In genomic region chr16:2427526-2427925, GRCh38 we compare ENCODE assay signal across 15 cellular contexts. TPM values are rescaled to one million over a fixed set of nuclear protein-coding genes. Genes with fewer than 3 reads are reported as not detected.
DNase-seq lines count a peak whose midpoint lies in the region; ATAC-seq, FAIRE-seq and TF ChIP-seq lines count a peak whose summit lies in the region.
"Had no signal": no experiment of that assay in that cellular context is flagged by ENCODE, and none has a peak within 500 bp of the region (broad histone marks: within the 10 kb centered on the region; RNA-seq: fewer than 3 reads in every experiment).

No MANE protein-coding gene starts in this region.

- intact Hi-C loops in activated CD4-positive, alpha-beta T cell treated with anti-CD3 and anti-CD28 coated beads, Interleukin-2, amount 10 ng/mL, durations not matched to agents 24 days and 14 days (cut with micrococcal nuclease), result loop anchor here (5.0 to 10.0 kb wide), 2 partner anchors 45 to 233 kb away; partner anchors contain the start of genes CASKIN1 and NTN3
- intact Hi-C loops in GM12878 (cut with micrococcal nuclease; ENCODE audit: unreplicated experiment), result no loop called here
- intact Hi-C loops in heart left ventricle (cut with DNase I), result loop anchor here in 6 of 10 donors (5.0 to 10.0 kb wide), 6 partner anchors 70 to 263 kb away; partner anchors contain the start of gene ABCA3 (in 4 of the 6)

- POLR2A ChIA-PET in GM12878 (lab: Charles Lee), result interaction anchor here (0.9 to 1.5 kb wide), 3 partner anchors 14 to 59 kb away, joined by 3 read pairs; no protein-coding TSS in a partner anchor

- TF ChIP-seq CTCF in GM12878 (IDR thresholded peaks at IDR 0.05 in 2 of 3, conservative IDR thresholded peaks at IDR 0.05 in 1 of 3; ENCODE audit: control insufficient read depth in 2 of 3, extremely low read depth in 1 of 3, insufficient read depth in 1 of 3, low read depth in 3 of 3, low read length in 3 of 3), result no peak
- TF ChIP-seq CTCF in progenitor cell of endocrine pancreas (IDR thresholded peaks at IDR 0.05; ENCODE audit: unreplicated experiment), result no peak
- no peak for TF ChIP-seq CTCF in heart left ventricle (IDR thresholded peaks at IDR 0.05)

- H3K36me3 ChIP-seq in GM12878 (ENCODE audit: control insufficient read depth in 2 of 2, insufficient read depth in 2 of 2, low read length in 1 of 2) (peaks cover 3 to 4% of the 10 kb centered on the region in 2 experiments; a peak in 3 of 4 replicates), heart left ventricle (peaks cover 0 to 12% (median 0%) of the 10 kb centered on the region in 9 donors)

- H3K27ac ChIP-seq in GM12878 (ENCODE audit: control insufficient read depth, insufficient read depth) (no peak overlapping the region), heart left ventricle (no peak overlapping the region)

- SMC1A ChIA-PET in GM12878 (lab: Charles Lee; ENCODE audit: uncharacterized antibody, unreplicated experiment), result interaction anchor here (0.8 kb wide), 1 partner anchor 10 kb away, joined by 3 read pairs; no protein-coding TSS in a partner anchor

- TF ChIP-seq RAD21 in GM12878 (IDR thresholded peaks at IDR 0.05; ENCODE audit: insufficient read depth, low read depth, low read length), result no peak

- in situ Hi-C loops in GM12878 (cut with MboI), result no loop called here

- 66% methylated on average over 4 of the region's 4 CpGs for WGBS in GM12878 (ENCODE audit: insufficient coverage, insufficient replicate concordance, low lambda C conversion rate, missing lambda C conversion rate)
- WGBS in heart left ventricle, 4 donors, result 80 to 84% (median 82%) methylated on average over 3 to 4 of the region's 4 CpGs

- H3K27me3 Mint-ChIP-seq in activated CD4-positive, alpha-beta T cell treated with anti-CD3 and anti-CD28 coated beads, Interleukin-2, amount 10 ng/mL, durations not matched to agents 24 days and 14 days, result no peaks in the 10 kb centered on the region
- no peaks in the 10 kb centered on the region for H3K27me3 Mint-ChIP-seq in IgD-negative memory B cell
- peaks cover 17% of the 10 kb centered on the region for H3K27me3 Mint-ChIP-seq in progenitor cell of endocrine pancreas

- peak overlapping the region; percentile 38 for H3K27ac Mint-ChIP-seq in activated CD4-positive, alpha-beta T cell treated with anti-CD3 and anti-CD28 coated beads, Interleukin-2, amount 10 ng/mL, durations not matched to agents 24 days and 14 days
- H3K27ac Mint-ChIP-seq in IgD-negative memory B cell, result peak overlapping the region in 1 of 3 donors; percentile 48
- no peak overlapping the region for H3K27ac Mint-ChIP-seq in progenitor cell of endocrine pancreas

- RAD21 ChIA-PET in GM12878 (lab: Charles Lee; ENCODE audit: unreplicated experiment), result no interaction called here

- H3K36me3 Mint-ChIP-seq in activated CD4-positive, alpha-beta T cell treated with anti-CD3 and anti-CD28 coated beads, Interleukin-2, amount 10 ng/mL, durations not matched to agents 24 days and 14 days (ENCODE audit: low read depth), result peaks cover 13% of the 10 kb centered on the region
- H3K36me3 Mint-ChIP-seq in IgD-negative memory B cell (no peaks in the 10 kb centered on the region), progenitor cell of endocrine pancreas (ENCODE audit: insufficient read depth) (no peaks in the 10 kb centered on the region)

- DNase-seq in activated CD4-positive, alpha-beta T cell treated with anti-CD3 and anti-CD28 coated beads, Interleukin-2, amount 10 ng/mL, durations not matched to agents 24 days and 14 days, result no peak
- no peak for DNase-seq in activated CD4-positive, alpha-beta T cell treated with anti-CD3 and anti-CD28 coated beads, Interleukin-2, amount 50 U/mL, for 48 hours
- DNase-seq in GM12878 (ENCODE audit: low read depth, low spot score) (no peak), progenitor cell of endocrine pancreas (ENCODE audit: low spot score, unreplicated experiment) (no peak), heart left ventricle (no peak), DMS53 (lab: John Stamatoyannopoulos, UW) (no peak)
- DNase-seq: aorta, DMS79, NCI-H2227 treated with DMSO at 0.1 percent for 48 hours, tibial artery had no signal

- no peak overlapping the region for H2AFZ ChIP-seq in GM12878 (ENCODE audit: control insufficient read depth, low read depth, low read length)

- peak overlapping the region; percentile 91 for H3K4me3 Mint-ChIP-seq in activated CD4-positive, alpha-beta T cell treated with anti-CD3 and anti-CD28 coated beads, Interleukin-2, amount 10 ng/mL, durations not matched to agents 24 days and 14 days
- H3K4me3 Mint-ChIP-seq in IgD-negative memory B cell, result peak overlapping the region; percentile 79 to 95 (median 83)
- peak overlapping the region; percentile 49 for H3K4me3 Mint-ChIP-seq in progenitor cell of endocrine pancreas (ENCODE audit: low read depth)

- no peak overlapping the region for H3K9ac ChIP-seq in GM12878 (ENCODE audit: control insufficient read depth, insufficient read depth, low read length)
- H3K9ac ChIP-seq: parathyroid adenoma had no signal

- H4K20me1 ChIP-seq in GM12878 (ENCODE audit: control insufficient read depth, insufficient read depth), result no peaks in the 10 kb centered on the region

- H3K4me1 ChIP-seq in GM12878 (ENCODE audit: control insufficient read depth, insufficient read depth, low read length) (peaks cover 6% of the 10 kb centered on the region), heart left ventricle (peaks cover 0 to 22% (median 15%) of the 10 kb centered on the region in 12 donors)

- H3K27me3 ChIP-seq in GM12878 (replicated peaks in 1 of 2; ENCODE audit: control insufficient read depth in 2 of 2, insufficient read depth in 2 of 2, low read length in 1 of 2) (no peaks in the 10 kb centered on the region), heart left ventricle (no peaks in the 10 kb centered on the region)
- H3K27me3 ChIP-seq: tibial artery had no signal

- CTCF ChIA-PET in GM12878 (lab: Yijun Ruan, JAX), result interaction anchor here (0.7 to 4.2 kb wide), 6 partner anchors 9 to 175 kb away, joined by 3 to 20 read pairs (median 6); partner anchors contain the start of gene ECI1

- H3K4me2 ChIP-seq in GM12878 (ENCODE audit: control insufficient read depth, insufficient read depth), result peak overlapping the region; percentile 62; the same call in 1 of the 2 replicates

- FAIRE-seq in GM12878 (lab: Jason Lieb, UNC), result no peak

- TF ChIP-seq POLR2A in GM12878 (IDR thresholded peaks at IDR 0.05; ENCODE audit: low read depth, low read length), result no peak
- no peak for TF ChIP-seq POLR2A in heart left ventricle (IDR thresholded peaks at IDR 0.05)

- H3K9me3 ChIP-seq in GM12878 (replicated peaks; ENCODE audit: control insufficient read depth, insufficient read depth, low read length), result no peaks in the 10 kb centered on the region
- no peaks in the 10 kb centered on the region for H3K9me3 ChIP-seq in heart left ventricle
- H3K9me3 ChIP-seq: HAP-1, tibial artery had no signal

- H3K9me3 Mint-ChIP-seq in activated CD4-positive, alpha-beta T cell treated with anti-CD3 and anti-CD28 coated beads, Interleukin-2, amount 10 ng/mL, durations not matched to agents 24 days and 14 days, result no peaks in the 10 kb centered on the region
- H3K9me3 Mint-ChIP-seq in IgD-negative memory B cell (no peaks in the 10 kb centered on the region), progenitor cell of endocrine pancreas (ENCODE audit: low read depth) (no peaks in the 10 kb centered on the region)

- peaks cover 25% of the 10 kb centered on the region for H3K79me2 ChIP-seq in GM12878 (ENCODE audit: control insufficient read depth, insufficient read depth, low read length)
- H3K79me2 ChIP-seq: parathyroid adenoma had no signal

- H3K4me1 Mint-ChIP-seq in activated CD4-positive, alpha-beta T cell treated with anti-CD3 and anti-CD28 coated beads, Interleukin-2, amount 10 ng/mL, durations not matched to agents 24 days and 14 days, result peaks cover 28% of the 10 kb centered on the region
- H3K4me1 Mint-ChIP-seq in IgD-negative memory B cell (peaks cover 11 to 15% (median 13%) of the 10 kb centered on the region in 3 donors), progenitor cell of endocrine pancreas (ENCODE audit: low read depth) (peaks cover 11% of the 10 kb centered on the region)

- TF ChIP-seq EP300 in GM12878 (IDR thresholded peaks at IDR 0.05; ENCODE audit: borderline replicate concordance in 1 of 2, control insufficient read depth in 1 of 2, low read depth in 2 of 2, low read length in 2 of 2), result no peak

- H3K4me3 ChIP-seq in GM12878 (no peak overlapping the region), heart left ventricle (no peak overlapping the region)

- ATAC-seq in GM12878 (no peak), heart left ventricle (no peak), HG03095 (IDR thresholded peaks at IDR 0.05; ENCODE audit: unreplicated experiment) (no peak)
- ATAC-seq: PC-3 had no signal

- BruUV-seq in GM12878 (replicated peaks; lab: Mats Ljungman, UMichigan), result no TSS peak

RNA-seq across cellular contexts. Expression of gene CCNF, which starts 1.7 kb away (rescaled TPM):
- total RNA-seq in activated CD4-positive, alpha-beta T cell treated with anti-CD3 and anti-CD28 coated beads, Interleukin-2, amount 10 ng/mL, durations not matched to agents 24 days and 14 days, result 44.7 and 45.7 TPM in 2 replicates
- 5.6 TPM for polyA plus RNA-seq in IgD-negative memory B cell
- 35.6 and 37.8 TPM in 2 replicates for total RNA-seq in GM12878 (2013; cell fraction: nucleolus; rRNA removed)
- total RNA-seq in GM12878 (2014; rRNA removed), result 44.1 and 50.3 TPM in 2 replicates
- 23.5 and 27.1 TPM in 2 replicates for total RNA-seq in GM12878 (2014; rRNA removed; fragmentation: Illumina TruSeq; extraction: Trizol)
- total RNA-seq in GM12878 (2021), result 48.9 and 54.2 TPM in 2 replicates
- polyA plus RNA-seq in GM12878 (2011; ENCODE audit: low read depth), result 7.0 TPM
- 9.1 and 16.3 TPM in 2 replicates for polyA plus RNA-seq in GM12878 (2011; rRNA removed)
- 28.3 and 29.8 TPM in 2 replicates for polyA plus RNA-seq in GM12878 (2011; cell fraction: cytosol; rRNA removed)
- 37.2 and 52.6 TPM in 2 replicates for polyA plus RNA-seq in GM12878 (2011; cell fraction: nucleus; rRNA removed)
- 13.5 and 17.0 TPM in 2 replicates for polyA plus RNA-seq in GM12878 (2012)
- 11.1 and 18.7 TPM in 2 replicates for polyA plus RNA-seq in GM12878 (2014; fragmentation: Illumina TruSeq; extraction: Trizol)
- 1 to 10 TPM; 4.0 to 4.7 TPM for polyA plus RNA-seq in GM12878 (2014; fragmentation: Nextera tagmentation; extraction: Ambion mirVana)
- polyA plus RNA-seq in GM12878 (2014; rRNA removed), result 27.8 and 30.8 TPM in 2 replicates
- 10 to 100 TPM; 59.1 to 63.2 TPM for polyA plus RNA-seq in GM12878 (2016; fragmentation: Nextera tagmentation; extraction: Ambion mirVana)
- 51.9 and 87.8 TPM in 2 replicates for polyA minus RNA-seq in GM12878 (2011; rRNA and poly(A)+ RNA removed)
- 38.4 and 38.9 TPM in 2 replicates for polyA minus RNA-seq in GM12878 (2011; cell fraction: cytosol; rRNA and poly(A)+ RNA removed)
- 26.7 and 43.5 TPM in 2 replicates for polyA minus RNA-seq in GM12878 (2011; cell fraction: nucleus; rRNA and poly(A)+ RNA removed)
- total RNA-seq in progenitor cell of endocrine pancreas, result 26.5 and 27.8 TPM in 2 replicates
- 1 to 10 TPM in 7 of 9 donors, under 1 TPM in 2; 0.67 to 6.0 (median 1.6) TPM for total RNA-seq in heart left ventricle
- polyA plus RNA-seq in heart left ventricle, result 1 to 10 TPM in 1 of 2 donors, under 1 TPM in 1; 0.38 to 1.6 TPM

RNA-seq across cellular contexts. Expression of gene TEDC2, which starts 32.4 kb away (rescaled TPM):
- total RNA-seq in activated CD4-positive, alpha-beta T cell treated with anti-CD3 and anti-CD28 coated beads, Interleukin-2, amount 10 ng/mL, durations not matched to agents 24 days and 14 days, result 40.7 and 41.7 TPM in 2 replicates
- polyA plus RNA-seq in IgD-negative memory B cell, result 1.0 TPM
- 15.9 and 19.2 TPM in 2 replicates for total RNA-seq in GM12878 (2013; cell fraction: nucleolus; rRNA removed)
- 38.0 and 38.9 TPM in 2 replicates for total RNA-seq in GM12878 (2014; rRNA removed)
- total RNA-seq in GM12878 (2014; rRNA removed; fragmentation: Illumina TruSeq; extraction: Trizol), result 9.2 and 10.4 TPM in 2 replicates
- 24.9 and 30.8 TPM in 2 replicates for total RNA-seq in GM12878 (2021)
- polyA plus RNA-seq in GM12878 (2011; ENCODE audit: low read depth), result 2.7 TPM
- 2.9 and 6.7 TPM in 2 replicates for polyA plus RNA-seq in GM12878 (2011; rRNA removed)
- 8.0 and 16.1 TPM in 2 replicates for polyA plus RNA-seq in GM12878 (2011; cell fraction: cytosol; rRNA removed)
- polyA plus RNA-seq in GM12878 (2011; cell fraction: nucleus; rRNA removed), result 84.2 and 116 TPM in 2 replicates
- polyA plus RNA-seq in GM12878 (2012), result 8.3 and 8.8 TPM in 2 replicates
- 2.9 and 7.4 TPM in 2 replicates for polyA plus RNA-seq in GM12878 (2014; fragmentation: Illumina TruSeq; extraction: Trizol)
- polyA plus RNA-seq in GM12878 (2014; fragmentation: Nextera tagmentation; extraction: Ambion mirVana), result 1 to 10 TPM in 1 of 2 experiments, under 1 TPM in 1; 0.23 to 2.5 TPM
- polyA plus RNA-seq in GM12878 (2014; rRNA removed), result 27.8 and 35.3 TPM in 2 replicates
- 10 to 100 TPM; 40.4 to 47.9 TPM for polyA plus RNA-seq in GM12878 (2016; fragmentation: Nextera tagmentation; extraction: Ambion mirVana)
- 3.1 and 10.9 TPM in 2 replicates for polyA minus RNA-seq in GM12878 (2011; rRNA and poly(A)+ RNA removed)
- polyA minus RNA-seq in GM12878 (2011; cell fraction: cytosol; rRNA and poly(A)+ RNA removed), result 2.7 and 6.4 TPM in 2 replicates
- polyA minus RNA-seq in GM12878 (2011; cell fraction: nucleus; rRNA and poly(A)+ RNA removed), result 22.4 and 41.5 TPM in 2 replicates
- total RNA-seq in progenitor cell of endocrine pancreas, result 27.4 and 32.2 TPM in 2 replicates
- total RNA-seq in heart left ventricle, result 1 to 10 TPM in 5 of 9 donors, under 1 TPM in 3, not detected in 1; 0.60 to 4.9 (median 1.2) TPM
- polyA plus RNA-seq in heart left ventricle, result 1 to 10 TPM in 1 of 2 donors, under 1 TPM in 1; 0.46 to 3.1 TPM

RNA-seq across cellular contexts. Expression of gene NTN3, which starts 43.6 kb away (rescaled TPM):
- total RNA-seq in activated CD4-positive, alpha-beta T cell treated with anti-CD3 and anti-CD28 coated beads, Interleukin-2, amount 10 ng/mL, durations not matched to agents 24 days and 14 days, result not detected in 2 replicates
- polyA plus RNA-seq in IgD-negative memory B cell, result not detected
- 1.1 and 1.9 TPM in 2 replicates for total RNA-seq in GM12878 (2013; cell fraction: nucleolus; rRNA removed)
- not detected in 2 replicates for total RNA-seq in GM12878 (2014; rRNA removed)
- total RNA-seq in GM12878 (2014; rRNA removed; fragmentation: Illumina TruSeq; extraction: Trizol), result not detected in 2 replicates
- total RNA-seq in GM12878 (2021), result not detected in 2 replicates
- polyA plus RNA-seq in GM12878 (2011; ENCODE audit: low read depth), result not detected
- not detected in 2 replicates for polyA plus RNA-seq in GM12878 (2011; rRNA removed)
- polyA plus RNA-seq in GM12878 (2011; cell fraction: cytosol; rRNA removed), result 0.04 and 0.07 TPM in 2 replicates
- 0.42 and 0.63 TPM in 2 replicates for polyA plus RNA-seq in GM12878 (2011; cell fraction: nucleus; rRNA removed)
- 0.08 TPM in 1 of 2 replicates, not detected in the other for polyA plus RNA-seq in GM12878 (2012)
- polyA plus RNA-seq in GM12878 (2014; fragmentation: Illumina TruSeq; extraction: Trizol), result not detected in 2 replicates
- polyA plus RNA-seq in GM12878 (2014; fragmentation: Nextera tagmentation; extraction: Ambion mirVana), result not detected
- 0.04 and 0.22 TPM in 2 replicates for polyA plus RNA-seq in GM12878 (2014; rRNA removed)
- not detected for polyA plus RNA-seq in GM12878 (2016; fragmentation: Nextera tagmentation; extraction: Ambion mirVana)
- not detected in 2 replicates for polyA minus RNA-seq in GM12878 (2011; rRNA and poly(A)+ RNA removed)
- not detected in 2 replicates for polyA minus RNA-seq in GM12878 (2011; cell fraction: cytosol; rRNA and poly(A)+ RNA removed)
- 0.29 and 0.36 TPM in 2 replicates for polyA minus RNA-seq in GM12878 (2011; cell fraction: nucleus; rRNA and poly(A)+ RNA removed)
- total RNA-seq in progenitor cell of endocrine pancreas, result 2.4 and 2.5 TPM in 2 replicates
- under 1 TPM in 6 of 9 donors, not detected in 3; 0.09 to 0.50 (median 0.20) TPM for total RNA-seq in heart left ventricle
- polyA plus RNA-seq in heart left ventricle, result not detected
- total RNA-seq: PC-3 had no signal
- polyA plus RNA-seq: aorta had no signal

RNA-seq across cellular contexts. Expression of gene TBC1D24, which starts 47.4 kb away (rescaled TPM):
- 16.6 and 20.9 TPM in 2 replicates for total RNA-seq in activated CD4-positive, alpha-beta T cell treated with anti-CD3 and anti-CD28 coated beads, Interleukin-2, amount 10 ng/mL, durations not matched to agents 24 days and 14 days
- polyA plus RNA-seq in IgD-negative memory B cell, result 3.3 TPM
- 29.8 and 34.7 TPM in 2 replicates for total RNA-seq in GM12878 (2013; cell fraction: nucleolus; rRNA removed)
- 5.6 and 6.6 TPM in 2 replicates for total RNA-seq in GM12878 (2014; rRNA removed)
- total RNA-seq in GM12878 (2014; rRNA removed; fragmentation: Illumina TruSeq; extraction: Trizol), result 3.3 and 3.5 TPM in 2 replicates
- 7.9 and 9.6 TPM in 2 replicates for total RNA-seq in GM12878 (2021)
- 1.3 TPM for polyA plus RNA-seq in GM12878 (2011; ENCODE audit: low read depth)
- 3.4 and 4.3 TPM in 2 replicates for polyA plus RNA-seq in GM12878 (2011; rRNA removed)
- polyA plus RNA-seq in GM12878 (2011; cell fraction: cytosol; rRNA removed), result 4.9 and 6.5 TPM in 2 replicates
- polyA plus RNA-seq in GM12878 (2011; cell fraction: nucleus; rRNA removed), result 18.3 and 21.2 TPM in 2 replicates
- 2.5 and 2.8 TPM in 2 replicates for polyA plus RNA-seq in GM12878 (2012)
- polyA plus RNA-seq in GM12878 (2014; fragmentation: Illumina TruSeq; extraction: Trizol), result 2.6 and 2.7 TPM in 2 replicates
- polyA plus RNA-seq in GM12878 (2014; fragmentation: Nextera tagmentation; extraction: Ambion mirVana), result 1 to 10 TPM; 1.1 to 1.5 TPM
- polyA plus RNA-seq in GM12878 (2014; rRNA removed), result 5.7 and 6.9 TPM in 2 replicates
- polyA plus RNA-seq in GM12878 (2016; fragmentation: Nextera tagmentation; extraction: Ambion mirVana), result 1 to 10 TPM; 4.6 to 5.8 TPM
- polyA minus RNA-seq in GM12878 (2011; rRNA and poly(A)+ RNA removed), result 8.9 and 13.5 TPM in 2 replicates
- polyA minus RNA-seq in GM12878 (2011; cell fraction: cytosol; rRNA and poly(A)+ RNA removed), result 4.0 and 4.5 TPM in 2 replicates
- 5.4 and 9.6 TPM in 2 replicates for polyA minus RNA-seq in GM12878 (2011; cell fraction: nucleus; rRNA and poly(A)+ RNA removed)
- 23.3 and 23.8 TPM in 2 replicates for total RNA-seq in progenitor cell of endocrine pancreas
- 10 to 100 TPM in 8 of 9 donors, 1 to 10 TPM in 1; 8.9 to 19.2 (median 11.9) TPM for total RNA-seq in heart left ventricle
- 1 to 10 TPM; 4.0 to 6.7 TPM for polyA plus RNA-seq in heart left ventricle
